In the genomic region with DNA sequence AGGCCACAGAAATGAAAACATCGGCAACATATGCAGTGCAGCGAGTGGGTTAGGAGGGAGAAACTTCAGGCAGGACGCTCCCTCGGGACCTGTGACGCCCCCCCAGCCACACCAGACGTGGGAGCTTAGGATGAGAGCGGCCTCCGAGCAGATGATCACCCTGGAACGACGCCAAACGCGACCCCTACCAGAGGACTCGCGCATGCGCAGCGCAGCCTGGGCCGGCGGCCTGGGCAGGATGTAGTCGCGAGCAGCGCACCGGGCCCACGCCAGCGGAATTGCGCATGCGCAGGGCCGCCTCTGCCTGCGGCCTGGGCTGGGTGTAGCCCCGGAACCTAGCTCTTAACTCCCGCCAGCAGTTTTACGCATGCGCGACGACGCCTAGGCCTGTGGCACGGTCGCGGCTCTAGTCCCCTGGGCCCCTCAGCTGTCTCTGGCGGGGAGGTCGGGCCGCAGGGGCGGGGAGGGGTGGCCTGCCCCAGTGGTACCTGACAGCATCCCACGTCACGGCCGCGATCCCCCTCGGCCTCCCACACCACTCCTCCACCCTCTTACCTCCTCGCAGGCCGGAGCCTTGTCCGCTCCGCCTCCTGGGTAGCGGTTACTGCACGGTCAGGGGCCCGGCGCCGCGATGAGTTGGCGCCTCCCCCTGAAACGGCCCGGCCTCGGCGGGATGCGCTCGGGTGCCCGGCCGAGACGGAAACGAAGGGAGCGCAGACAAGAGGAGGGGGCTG, we compare ENCODE assay signal across 8 cellular contexts. TPM values are rescaled to one million over a fixed set of nuclear protein-coding genes. Genes with fewer than 3 reads are reported as not detected.
A peak's percentile ranks its signal among the peaks of the same experiment; 100 is the strongest.
DNase-seq lines count a peak whose midpoint lies in the region; ATAC-seq and TF ChIP-seq lines count a peak whose summit lies in the region.

Gene RCBTB2, minus strand, starts transcription at position 608 of the 734 bp plus-strand sequence. CDS start 11,141 bp downstream, outside the sequence.

- H3K27ac ChIP-seq in prostate gland = peak within 1 kb of the TSS; percentile 97 to 98

- ATAC-seq in HG02870 (IDR thresholded peaks at IDR 0.05; ENCODE audit: unreplicated experiment) = peak; percentile 77
- peak; percentile 97 for ATAC-seq in left ventricle myocardium superior

- in situ Hi-C loops in GM13977 (cut with MboI; ENCODE audit: low pct_unique_long_range_greater_than_20kb, low sequenced_read_pairs, unreplicated experiment) = no loop called here

- intact Hi-C loops in left ventricle myocardium superior (cut with micrococcal nuclease) (no loop called here), prostate gland (cut with DNase I) (loop anchor here (2.0 to 5.0 kb wide), 2 partner anchors 36 to 120 kb away; partner anchors contain the start of gene LPAR6)

- H3K36me3 ChIP-seq in prostate gland = no peaks in the 10 kb centered on the region

- WGBS in prostate gland = under 1% methylated on average over 52 of the region's 69 CpGs

- no peaks in the 10 kb centered on the region for H3K4me1 ChIP-seq in prostate gland (replicated peaks)

- H3K27me3 ChIP-seq in prostate gland (replicated peaks; ENCODE audit: insufficient read depth) = no peaks in the 10 kb centered on the region

- TF ChIP-seq CTCF in GM13977 (IDR thresholded peaks at IDR 0.05; ENCODE audit: extremely low read depth, insufficient read depth, missing control alignments) = no peak
- no peak for TF ChIP-seq CTCF in prostate gland (IDR thresholded peaks at IDR 0.05)

- peak; percentile 87 for TF ChIP-seq POLR2A in prostate gland (IDR thresholded peaks at IDR 0.05)

- peak within 1 kb of the TSS; percentile 50 to 67 for H3K4me3 ChIP-seq in prostate gland

- DNase-seq in GM13977 (ENCODE audit: low spot score) (peak; percentile 97), NCI-H146 treated with DMSO at 0.1 percent for 48 hours (lab: John Stamatoyannopoulos, UW; ENCODE audit: unreplicated experiment) (peak; percentile 92), T-helper 1 cell (peak; percentile 97 to 99 (median 98)), amygdala (lab: John Stamatoyannopoulos, UW) (peak; percentile 81 to 99 (median 94)), left ventricle myocardium superior (peak; percentile 100), prostate gland (ENCODE audit: low spot score) (peak; percentile 97), ureter (ENCODE audit: low spot score) (peak; percentile 99)

- no peaks in the 10 kb centered on the region for H3K9me3 ChIP-seq in prostate gland

RNA-seq across cellular contexts. Expression of gene RCBTB2, which starts in this region (rescaled TPM):
- total RNA-seq in left ventricle myocardium superior (13.5 TPM), prostate gland (10 to 100 TPM; 11.6 to 26.2 TPM), ureter (11.5 TPM)

Comparison
In these comparisons a context has a peak if more than half of its experiments do, and no peak if none do; other contexts are left out.
1. Peak in every context shown above with its lines: DNase-seq, ATAC-seq, H3K4me3 ChIP-seq and H3K27ac ChIP-seq.